ENCODE assay signal across 15 cellular contexts in genomic region chr21:34925597-34925996, GRCh38.
DNase-seq lines count a peak whose midpoint lies in the region; ATAC-seq and TF ChIP-seq lines count a peak whose summit lies in the region.
"Had no signal": no experiment of that assay in that cellular context is flagged by ENCODE, and none has a peak within 500 bp of the region (broad histone marks: within the 10 kb centered on the region; RNA-seq: fewer than 3 reads in every experiment).

No MANE protein-coding gene starts in this region.

- ATAC-seq in activated B cell treated with CpG ODN at 0.5 μM for 24 hours (ENCODE audit: low read depth) (no peak), HG03095 (IDR thresholded peaks at IDR 0.05; ENCODE audit: unreplicated experiment) (no peak)
- ATAC-seq in stimulated activated effector memory CD8-positive, alpha-beta T cell treated with anti-CD3 and anti-CD28 coated beads, Interleukin-12 subunit alpha, Interleukin-12 subunit beta, amount 100 ng/mL, for 72 hours = no peak
- ATAC-seq: T-cell had no signal

- intact Hi-C loops in activated CD4-positive, alpha-beta memory T cell treated with anti-CD3 and anti-CD28 coated beads for 36 hours (cut with micrococcal nuclease) = no loop called here
- intact Hi-C loops in activated B cell treated with CpG ODN at 0.5 μM for 24 hours (cut with micrococcal nuclease) = loop anchor here (2.0 kb wide), 1 partner anchor 15 kb away; no protein-coding TSS in a partner anchor

- H3K4me3 Mint-ChIP-seq in activated CD4-positive, alpha-beta memory T cell treated with anti-CD3 and anti-CD28 coated beads for 36 hours = no peak overlapping the region
- H3K4me3 Mint-ChIP-seq in activated CD4-positive, alpha-beta memory T cell treated with anti-CD3 and anti-CD28 coated beads, Interleukin-2, amount 10 ng/mL, durations not matched to agents 7 days and 5 days = no peak overlapping the region
- H3K4me3 Mint-ChIP-seq in activated B cell treated with CpG ODN at 0.5 μM for 24 hours = peak overlapping the region; percentile 66
- H3K4me3 Mint-ChIP-seq in stimulated activated effector memory CD8-positive, alpha-beta T cell treated with anti-CD3 and anti-CD28 coated beads, Interleukin-12 subunit alpha, Interleukin-12 subunit beta, amount 100 ng/mL, for 72 hours = no peak overlapping the region
- H3K4me3 Mint-ChIP-seq: CD4-positive, CD25-positive, alpha-beta regulatory T cell; T-cell had no signal

- peaks cover 71% of the 10 kb centered on the region for H3K4me1 Mint-ChIP-seq in activated CD4-positive, alpha-beta memory T cell treated with anti-CD3 and anti-CD28 coated beads for 36 hours (ENCODE audit: low read depth)
- peaks cover 25% of the 10 kb centered on the region for H3K4me1 Mint-ChIP-seq in activated CD4-positive, alpha-beta memory T cell treated with anti-CD3 and anti-CD28 coated beads, Interleukin-2, amount 10 ng/mL, durations not matched to agents 7 days and 5 days
- H3K4me1 Mint-ChIP-seq in activated B cell treated with CpG ODN at 0.5 μM for 24 hours = peaks cover 61% of the 10 kb centered on the region
- H3K4me1 Mint-ChIP-seq in stimulated activated effector memory CD8-positive, alpha-beta T cell treated with anti-CD3 and anti-CD28 coated beads, Interleukin-12 subunit alpha, Interleukin-12 subunit beta, amount 100 ng/mL, for 72 hours = peaks cover 72% of the 10 kb centered on the region

- H3K27me3 Mint-ChIP-seq in activated CD4-positive, alpha-beta memory T cell treated with anti-CD3 and anti-CD28 coated beads for 36 hours = no peaks in the 10 kb centered on the region
- no peaks in the 10 kb centered on the region for H3K27me3 Mint-ChIP-seq in activated CD4-positive, alpha-beta memory T cell treated with anti-CD3 and anti-CD28 coated beads, Interleukin-2, amount 10 ng/mL, durations not matched to agents 7 days and 5 days
- H3K27me3 Mint-ChIP-seq in activated B cell treated with CpG ODN at 0.5 μM for 24 hours = no peaks in the 10 kb centered on the region
- H3K27me3 Mint-ChIP-seq: CD4-positive, CD25-positive, alpha-beta regulatory T cell; T-cell had no signal

- DNase-seq in activated CD4-positive, alpha-beta memory T cell treated with anti-CD3 and anti-CD28 coated beads for 36 hours = no peak
- no peak for DNase-seq in activated CD4-positive, alpha-beta memory T cell treated with anti-CD3 and anti-CD28 coated beads, Interleukin-2, amount 10 ng/mL, durations not matched to agents 7 days and 5 days
- DNase-seq in CD1c-positive myeloid dendritic cell (ENCODE audit: extremely low spot score) (peak; percentile 24), activated B cell treated with CpG ODN at 0.5 μM for 24 hours (no peak), KBM-7 (no peak), hepatic stellate cell (ENCODE audit: low spot score) (no peak)
- DNase-seq in stimulated activated effector memory CD8-positive, alpha-beta T cell treated with anti-CD3 and anti-CD28 coated beads, Interleukin-12 subunit alpha, Interleukin-12 subunit beta, amount 100 ng/mL, for 72 hours (ENCODE audit: low spot score in 2 of 2) = no peak
- DNase-seq: Calu3; CD4-positive, CD25-positive, alpha-beta regulatory T cell; NCI-H1436 treated with DMSO at 0.1 percent for 48 hours; NCI-H345; NCI-H526 treated with DMSO at 0.1 percent for 48 hours; NK-92 treated with Interleukin-12 subunit alpha and Interleukin-12 subunit beta, amount 100 ng/mL, for 24 hours; T-cell had no signal

- CTCF ChIA-PET in activated CD4-positive, alpha-beta memory T cell treated with anti-CD3 and anti-CD28 coated beads for 36 hours (lab: Charles Lee) = no interaction called here
- CTCF ChIA-PET in activated CD4-positive, alpha-beta memory T cell treated with anti-CD3 and anti-CD28 coated beads, Interleukin-2, amount 10 ng/mL, durations not matched to agents 7 days and 5 days (lab: Charles Lee) = interaction anchor here (1.6 kb wide), 1 partner anchor 431 kb away, joined by 3 read pairs; no protein-coding TSS in a partner anchor
- CTCF ChIA-PET in activated B cell treated with CpG ODN at 0.5 μM for 24 hours (lab: Charles Lee) = no interaction called here

- POLR2A ChIA-PET in activated CD4-positive, alpha-beta memory T cell treated with anti-CD3 and anti-CD28 coated beads for 36 hours (lab: Charles Lee) = no interaction called here
- POLR2A ChIA-PET in activated CD4-positive, alpha-beta memory T cell treated with anti-CD3 and anti-CD28 coated beads, Interleukin-2, amount 10 ng/mL, durations not matched to agents 7 days and 5 days (lab: Charles Lee) = interaction anchor here (1.6 kb wide), 1 partner anchor 8 kb away, joined by 5 read pairs; no protein-coding TSS in a partner anchor
- POLR2A ChIA-PET in activated B cell treated with CpG ODN at 0.5 μM for 24 hours (lab: Charles Lee) = no interaction called here

- no peak for TF ChIP-seq CTCF in activated B cell treated with CpG ODN at 0.5 μM for 24 hours (IDR thresholded peaks at IDR 0.05)

- in situ Hi-C loops in KBM-7 (cut with MboI; ENCODE audit: low pct_unique_long_range_greater_than_20kb, low sequenced_read_pairs) = no loop called here

- H3K36me3 Mint-ChIP-seq in activated CD4-positive, alpha-beta memory T cell treated with anti-CD3 and anti-CD28 coated beads for 36 hours = peaks cover 13% of the 10 kb centered on the region
- H3K36me3 Mint-ChIP-seq in activated CD4-positive, alpha-beta memory T cell treated with anti-CD3 and anti-CD28 coated beads, Interleukin-2, amount 10 ng/mL, durations not matched to agents 7 days and 5 days (ENCODE audit: low read depth) = peaks cover 41% of the 10 kb centered on the region
- H3K36me3 Mint-ChIP-seq in activated B cell treated with CpG ODN at 0.5 μM for 24 hours (ENCODE audit: low read depth) = peaks cover 11% of the 10 kb centered on the region
- H3K36me3 Mint-ChIP-seq in stimulated activated effector memory CD8-positive, alpha-beta T cell treated with anti-CD3 and anti-CD28 coated beads, Interleukin-12 subunit alpha, Interleukin-12 subunit beta, amount 100 ng/mL, for 72 hours = peaks cover 6% of the 10 kb centered on the region

- no peaks in the 10 kb centered on the region for H3K9me3 Mint-ChIP-seq in activated CD4-positive, alpha-beta memory T cell treated with anti-CD3 and anti-CD28 coated beads for 36 hours
- peaks cover 4% of the 10 kb centered on the region for H3K9me3 Mint-ChIP-seq in activated CD4-positive, alpha-beta memory T cell treated with anti-CD3 and anti-CD28 coated beads, Interleukin-2, amount 10 ng/mL, durations not matched to agents 7 days and 5 days
- H3K9me3 Mint-ChIP-seq in activated B cell treated with CpG ODN at 0.5 μM for 24 hours = no peaks in the 10 kb centered on the region
- peaks cover 7% of the 10 kb centered on the region for H3K9me3 Mint-ChIP-seq in stimulated activated effector memory CD8-positive, alpha-beta T cell treated with anti-CD3 and anti-CD28 coated beads, Interleukin-12 subunit alpha, Interleukin-12 subunit beta, amount 100 ng/mL, for 72 hours
- H3K9me3 Mint-ChIP-seq: T-cell had no signal

- H3K27ac Mint-ChIP-seq in activated CD4-positive, alpha-beta memory T cell treated with anti-CD3 and anti-CD28 coated beads for 36 hours = peak overlapping the region; percentile 6
- H3K27ac Mint-ChIP-seq in activated CD4-positive, alpha-beta memory T cell treated with anti-CD3 and anti-CD28 coated beads, Interleukin-2, amount 10 ng/mL, durations not matched to agents 7 days and 5 days = no peak overlapping the region
- H3K27ac Mint-ChIP-seq in activated B cell treated with CpG ODN at 0.5 μM for 24 hours = peak overlapping the region; percentile 78
- peak overlapping the region; percentile 7 for H3K27ac Mint-ChIP-seq in stimulated activated effector memory CD8-positive, alpha-beta T cell treated with anti-CD3 and anti-CD28 coated beads, Interleukin-12 subunit alpha, Interleukin-12 subunit beta, amount 100 ng/mL, for 72 hours
- H3K27ac Mint-ChIP-seq: CD4-positive, CD25-positive, alpha-beta regulatory T cell had no signal
